In the genomic region with DNA sequence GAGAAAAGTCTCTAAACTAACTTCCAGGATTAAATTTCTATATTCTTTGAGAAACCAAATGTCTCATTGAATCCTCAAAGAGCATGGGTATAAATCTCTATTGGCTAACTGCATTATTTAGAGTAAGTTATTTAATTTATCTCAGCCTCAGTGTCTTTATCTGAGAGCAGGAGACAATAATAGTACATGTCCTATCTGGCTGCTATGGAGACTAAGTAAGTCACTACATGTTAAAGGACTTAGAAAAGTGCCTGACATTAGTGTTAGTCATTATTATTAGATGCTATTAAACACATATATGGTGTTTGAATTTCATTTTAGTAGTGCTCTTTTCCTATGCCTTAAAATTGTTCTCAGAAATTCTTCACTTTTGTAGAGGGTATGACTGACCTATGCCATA, we compare ENCODE assay signal across 33 cellular contexts.
DNase-seq lines count a peak whose midpoint lies in the region; ATAC-seq and TF ChIP-seq lines count a peak whose summit lies in the region.
"Had no signal": no experiment of that assay in that cellular context is flagged by ENCODE, and none has a peak within 500 bp of the region (broad histone marks: within the 10 kb centered on the region; RNA-seq: fewer than 3 reads in every experiment).

No MANE protein-coding gene starts in this region.

- no peak for TF ChIP-seq CTCF in left ventricle myocardium inferior (IDR thresholded peaks at IDR 0.05; ENCODE audit: borderline replicate concordance)
- TF ChIP-seq CTCF in heart left ventricle (IDR thresholded peaks at IDR 0.05): no peak
- no peak for TF ChIP-seq CTCF in right atrium auricular region (IDR thresholded peaks at IDR 0.05)

- intact Hi-C loops in Right ventricle myocardium inferior (cut with DNase I): no loop called here
- intact Hi-C loops in left cardiac atrium (cut with DNase I): no loop called here
- intact Hi-C loops in Right ventricle myocardium superior (cut with DNase I): no loop called here
- intact Hi-C loops in left ventricle myocardium inferior (cut with micrococcal nuclease): no loop called here
- intact Hi-C loops in heart left ventricle (cut with DNase I): no loop called here
- intact Hi-C loops in left ventricle myocardium superior (cut with micrococcal nuclease): no loop called here
- intact Hi-C loops in cardiac septum (cut with DNase I): no loop called here

- no peak overlapping the region for H3K27ac ChIP-seq in left ventricle myocardium inferior (replicated peaks)
- no peak overlapping the region for H3K27ac ChIP-seq in heart left ventricle
- H3K27ac ChIP-seq in right atrium auricular region: no peak overlapping the region
- H3K27ac ChIP-seq: 22Rv1; A549; BLaER1; BLaER1 treated with 17β-estradiol and CSF1 and Interleukin-3, amounts not matched to agents 10 nM and 100 nM; C4-2B had no signal

- TF ChIP-seq POLR2A in heart left ventricle (IDR thresholded peaks at IDR 0.05): no peak

- DNase-seq in Right ventricle myocardium inferior (ENCODE audit: missing footprints) (no peak), left cardiac atrium (no peak), Right ventricle myocardium superior (no peak), left ventricle myocardium inferior (no peak), heart left ventricle (no peak), right atrium auricular region (ENCODE audit: low spot score) (no peak), left ventricle myocardium superior (no peak), cardiac septum (ENCODE audit: low spot score) (no peak)
- DNase-seq: 8988T; ACHN; AML-193; BE2C; C1 segment of cervical spinal cord; Caco-2; Calu3; CD4-positive, alpha-beta memory T cell; CD4-positive, alpha-beta T cell; CD4-positive, CD25-positive, alpha-beta regulatory T cell; CD8-positive, alpha-beta memory T cell; CD8-positive, alpha-beta T cell; COR-L47; DMS 273 treated with DMSO at 0.1 percent for 48 hours; DMS153; DMS53; DMS79; DMS79 treated with DMSO at 0.1 percent for 48 hours; DND-41; EL had no signal

- no peaks in the 10 kb centered on the region for H3K27me3 ChIP-seq in left ventricle myocardium inferior (ENCODE audit: low read depth)
- H3K27me3 ChIP-seq in heart left ventricle: no peaks in the 10 kb centered on the region
- H3K27me3 ChIP-seq in right atrium auricular region: no peaks in the 10 kb centered on the region
- H3K27me3 ChIP-seq: BE2C; BLaER1; BLaER1 treated with 17β-estradiol and CSF1 and Interleukin-3, amounts not matched to agents 10 nM and 100 nM had no signal

- peak; percentile 62 for ATAC-seq in Right ventricle myocardium inferior
- ATAC-seq in left cardiac atrium: no peak
- peak; percentile 60 for ATAC-seq in Right ventricle myocardium superior (ENCODE audit: poor library complexity)
- peak; percentile 41 to 69 (median 50) for ATAC-seq in heart left ventricle
- peak; percentile 73 for ATAC-seq in left ventricle myocardium superior
- ATAC-seq: A549; CD8-positive, alpha-beta T cell had no signal

- H3K4me3 ChIP-seq in left ventricle myocardium inferior (no peak overlapping the region), heart left ventricle (no peak overlapping the region), right atrium auricular region (no peak overlapping the region)
- H3K4me3 ChIP-seq: A549; BLaER1; BLaER1 treated with 17β-estradiol and CSF1 and Interleukin-3, amounts not matched to agents 10 nM and 100 nM had no signal

- H3K4me1 ChIP-seq in left ventricle myocardium inferior (peaks cover 17% of the 10 kb centered on the region), heart left ventricle (no peaks in the 10 kb centered on the region), right atrium auricular region (no peaks in the 10 kb centered on the region)
- H3K4me1 ChIP-seq: A549, BE2C, Caco-2 had no signal

- H3K9me3 ChIP-seq in left ventricle myocardium inferior (replicated peaks) (no peaks in the 10 kb centered on the region), heart left ventricle (no peaks in the 10 kb centered on the region), right atrium auricular region (no peaks in the 10 kb centered on the region)
- H3K9me3 ChIP-seq: A549, BE2C, Caco-2 had no signal

- H3K36me3 ChIP-seq in left ventricle myocardium inferior (no peaks in the 10 kb centered on the region), heart left ventricle (no peaks in the 10 kb centered on the region), right atrium auricular region (no peaks in the 10 kb centered on the region)
- H3K36me3 ChIP-seq: BE2C; BLaER1; BLaER1 treated with 17β-estradiol and CSF1 and Interleukin-3, amounts not matched to agents 10 nM and 100 nM had no signal

Comparison
In these comparisons a context has a peak if more than half of its experiments do, and no peak if none do; other contexts are left out.
1. ATAC-seq: peak in Right ventricle myocardium inferior (single experiment), Right ventricle myocardium superior (single experiment), heart left ventricle (4 of 4) and left ventricle myocardium superior (single experiment); none in left cardiac atrium (0 of 2).